In the genomic region with DNA sequence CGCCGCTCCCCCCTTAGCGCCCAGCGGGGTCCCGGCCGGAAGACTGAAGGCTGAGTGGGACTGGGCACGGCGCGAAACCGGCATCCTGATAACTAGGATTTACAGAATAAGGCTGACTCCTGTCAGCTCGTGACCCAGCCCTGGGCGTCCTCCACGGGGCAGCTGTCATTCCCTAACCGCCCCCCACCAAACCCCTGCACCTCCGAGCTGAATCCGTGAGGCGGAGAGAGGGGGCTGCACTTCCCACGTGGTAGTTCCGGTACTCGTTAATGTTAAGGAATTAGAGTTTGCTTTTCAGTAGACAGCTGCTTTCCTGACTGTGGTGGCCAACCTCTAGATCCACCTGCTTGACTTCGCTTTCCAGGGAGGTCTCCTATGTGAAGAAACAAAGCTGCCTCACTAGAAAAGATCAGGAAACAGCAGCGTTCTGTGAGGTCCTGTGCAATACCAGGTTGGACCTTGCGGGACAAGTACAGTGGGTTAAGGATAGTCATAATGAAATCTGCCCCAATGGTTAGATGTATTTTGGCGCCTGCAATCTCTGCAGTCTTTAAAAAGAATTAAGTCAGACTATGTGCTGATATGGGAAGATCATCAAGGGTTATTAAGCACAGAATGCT, we compare ENCODE assay signal across 8 cellular contexts. TPM values are rescaled to one million over a fixed set of nuclear protein-coding genes. Genes with fewer than 3 reads are reported as not detected.
DNase-seq lines count a peak whose midpoint lies in the region; ATAC-seq and TF ChIP-seq lines count a peak whose summit lies in the region.

No MANE protein-coding gene starts in this region.

- intact Hi-C loops in lower leg skin (cut with DNase I; ENCODE audit: low total_unique reads): no loop called here
- intact Hi-C loops in upper lobe of right lung (cut with DNase I): no loop called here

- H3K27me3 ChIP-seq in BJ (ENCODE audit: control insufficient read depth, insufficient read depth, low read length) (no peaks in the 10 kb centered on the region), upper lobe of right lung (no peaks in the 10 kb centered on the region)

- TF ChIP-seq POLR2A in lower leg skin (IDR thresholded peaks at IDR 0.05): no peak

- ATAC-seq in GM18907 (IDR thresholded peaks at IDR 0.05; ENCODE audit: unreplicated experiment) (peak; percentile 1), upper lobe of right lung (no peak), HG02642 (IDR thresholded peaks at IDR 0.05; ENCODE audit: poor library complexity, unreplicated experiment) (no peak)
- peak; percentile 4 for ATAC-seq in central memory CD8-positive, alpha-beta T cell (replicated peaks; ENCODE audit: extremely low read depth, poor library complexity, severe bottlenecking)
- ATAC-seq in activated T-helper 17 cell treated with anti-CD3 and anti-CD28 coated beads, Interleukin-2, amount 50 U/mL, for 72 hours (replicated peaks): no peak

- no peak overlapping the region for H3K4me3 Mint-ChIP-seq in central memory CD8-positive, alpha-beta T cell
- no peak overlapping the region for H3K4me3 Mint-ChIP-seq in activated T-helper 17 cell treated with anti-CD3 and anti-CD28 coated beads, Interleukin-2, amount 50 U/mL, for 72 hours

- H3K4me1 ChIP-seq in upper lobe of right lung: peaks cover 27% of the 10 kb centered on the region

- POLR2A ChIA-PET in BJ (lab: Charles Lee): interaction anchor here (0.5 kb wide), 1 partner anchor 17 kb away, joined by 13 read pairs; no protein-coding TSS in a partner anchor

- H3K36me3 Mint-ChIP-seq in central memory CD8-positive, alpha-beta T cell (ENCODE audit: insufficient read depth): peaks cover 16% of the 10 kb centered on the region
- peaks cover 16% of the 10 kb centered on the region for H3K36me3 Mint-ChIP-seq in activated T-helper 17 cell treated with anti-CD3 and anti-CD28 coated beads, Interleukin-2, amount 50 U/mL, for 72 hours (ENCODE audit: low read depth)

- H3K27ac ChIP-seq in upper lobe of right lung: peak overlapping the region; percentile 96

- no peaks in the 10 kb centered on the region for H3K9me3 Mint-ChIP-seq in central memory CD8-positive, alpha-beta T cell
- H3K9me3 Mint-ChIP-seq in activated T-helper 17 cell treated with anti-CD3 and anti-CD28 coated beads, Interleukin-2, amount 50 U/mL, for 72 hours: no peaks in the 10 kb centered on the region

- H3K4me1 Mint-ChIP-seq in central memory CD8-positive, alpha-beta T cell: peaks cover 11% of the 10 kb centered on the region
- H3K4me1 Mint-ChIP-seq in activated T-helper 17 cell treated with anti-CD3 and anti-CD28 coated beads, Interleukin-2, amount 50 U/mL, for 72 hours: peaks cover 12% of the 10 kb centered on the region

- no peak for TF ChIP-seq CTCF in BJ (IDR thresholded peaks at IDR 0.05; ENCODE audit: insufficient read depth, low read depth, low read length)
- TF ChIP-seq CTCF in lower leg skin (IDR thresholded peaks at IDR 0.05): no peak
- no peak for TF ChIP-seq CTCF in upper lobe of right lung (IDR thresholded peaks at IDR 0.05)

- H3K9me3 ChIP-seq in upper lobe of right lung: no peaks in the 10 kb centered on the region

- no peaks in the 10 kb centered on the region for H3K27me3 Mint-ChIP-seq in central memory CD8-positive, alpha-beta T cell
- no peaks in the 10 kb centered on the region for H3K27me3 Mint-ChIP-seq in activated T-helper 17 cell treated with anti-CD3 and anti-CD28 coated beads, Interleukin-2, amount 50 U/mL, for 72 hours

- no peak overlapping the region for H3K27ac Mint-ChIP-seq in central memory CD8-positive, alpha-beta T cell (ENCODE audit: low read depth)
- H3K27ac Mint-ChIP-seq in activated T-helper 17 cell treated with anti-CD3 and anti-CD28 coated beads, Interleukin-2, amount 50 U/mL, for 72 hours: no peak overlapping the region

- H3K36me3 ChIP-seq in BJ (ENCODE audit: control insufficient read depth, insufficient read depth, low read length) (peaks cover 3% of the 10 kb centered on the region), upper lobe of right lung (peaks cover 16% of the 10 kb centered on the region)

- CTCF ChIA-PET in BJ (lab: Yijun Ruan, JAX): interaction anchor here (0.7 to 3.2 kb wide), 10 partner anchors 10 to 73 kb away, joined by 3 to 34 read pairs (median 4); a partner anchor contains a TSS

- peak overlapping the region; percentile 79 for H3K4me3 ChIP-seq in BJ (ENCODE audit: low read depth, low read length)
- peak overlapping the region; percentile 95 for H3K4me3 ChIP-seq in lower leg skin (ENCODE audit: low read depth, poor library complexity, severe bottlenecking)
- peak overlapping the region; percentile 65 for H3K4me3 ChIP-seq in upper lobe of right lung

- 3 to 14% methylated on average over 5 to 17 of the region's 24 CpGs for WGBS in lower leg skin, 2 donors

- no peak for DNase-seq in BJ (ENCODE audit: low read depth)
- peak; percentile 40 for DNase-seq in NCI-H146 treated with DMSO at 0.1 percent for 48 hours (lab: John Stamatoyannopoulos, UW; ENCODE audit: unreplicated experiment)
- no peak for DNase-seq in central memory CD8-positive, alpha-beta T cell (ENCODE audit: low spot score in 2 of 2)
- DNase-seq in lower leg skin (ENCODE audit: low spot score in 2 of 2): no peak
- DNase-seq in upper lobe of right lung: no peak

RNA-seq across cellular contexts. Expression of a gene that starts 1.0 kb away (rescaled TPM):
- polyA plus RNA-seq in BJ (2011; rRNA removed): 28.5 and 37.0 TPM in 2 replicates
- polyA minus RNA-seq in BJ (2011; rRNA and poly(A)+ RNA removed): 19.3 and 23.5 TPM in 2 replicates
- total RNA-seq in lower leg skin (100 to 1,000 TPM in 2 of 4 donors, 10 to 100 TPM in 2; 74.2 to 149 (median 93.8) TPM), upper lobe of right lung (156 TPM)
- total RNA-seq in activated T-helper 17 cell treated with anti-CD3 and anti-CD28 coated beads, Interleukin-2, amount 50 U/mL, for 72 hours: 100 to 1,000 TPM in 1 of 2 donors, 10 to 100 TPM in 1; 67.4 to 127 TPM

RNA-seq across cellular contexts. Expression of a gene that starts 12.0 kb away (rescaled TPM):
- 0.28 and 0.40 TPM in 2 replicates for polyA plus RNA-seq in BJ (2011; rRNA removed)
- 0.51 and 0.62 TPM in 2 replicates for polyA minus RNA-seq in BJ (2011; rRNA and poly(A)+ RNA removed)
- total RNA-seq in lower leg skin (1 to 10 TPM; 5.0 to 9.1 (median 7.6) TPM), upper lobe of right lung (145 TPM)
- total RNA-seq in activated T-helper 17 cell treated with anti-CD3 and anti-CD28 coated beads, Interleukin-2, amount 50 U/mL, for 72 hours: 100 to 1,000 TPM; 153 to 160 TPM

RNA-seq across cellular contexts. Expression of a gene that starts 22.2 kb away (rescaled TPM):
- polyA plus RNA-seq in BJ (2011; rRNA removed): 2.4 and 3.2 TPM in 2 replicates
- polyA minus RNA-seq in BJ (2011; rRNA and poly(A)+ RNA removed): 2.4 and 3.7 TPM in 2 replicates
- total RNA-seq in lower leg skin (10 to 100 TPM; 33.2 to 62.5 (median 41.5) TPM), upper lobe of right lung (31.0 TPM)
- total RNA-seq in activated T-helper 17 cell treated with anti-CD3 and anti-CD28 coated beads, Interleukin-2, amount 50 U/mL, for 72 hours: 10 to 100 TPM; 11.0 to 32.4 TPM

RNA-seq across cellular contexts. Expression of a gene that starts 40.6 kb away (rescaled TPM):
- polyA plus RNA-seq in BJ (2011; rRNA removed): 5.5 and 8.6 TPM in 2 replicates
- polyA minus RNA-seq in BJ (2011; rRNA and poly(A)+ RNA removed): 6.7 and 8.5 TPM in 2 replicates
- total RNA-seq in lower leg skin (10 to 100 TPM; 23.1 to 36.3 (median 32.2) TPM), upper lobe of right lung (28.7 TPM)
- 10 to 100 TPM; 20.3 to 33.9 TPM for total RNA-seq in activated T-helper 17 cell treated with anti-CD3 and anti-CD28 coated beads, Interleukin-2, amount 50 U/mL, for 72 hours

RNA-seq across cellular contexts. Expression of a gene that starts 48.5 kb away (rescaled TPM):
- 22.7 and 60.9 TPM in 2 replicates for polyA plus RNA-seq in BJ (2011; rRNA removed)
- 39.1 and 47.6 TPM in 2 replicates for polyA minus RNA-seq in BJ (2011; rRNA and poly(A)+ RNA removed)
- 10 to 100 TPM; 36.5 to 64.7 (median 49.0) TPM for total RNA-seq in lower leg skin
- total RNA-seq in upper lobe of right lung: 85.5 TPM
- total RNA-seq in activated T-helper 17 cell treated with anti-CD3 and anti-CD28 coated beads, Interleukin-2, amount 50 U/mL, for 72 hours: 100 to 1,000 TPM in 1 of 2 donors, 10 to 100 TPM in 1; 74.2 to 113 TPM

Comparison
In these comparisons a context has a peak if more than half of its experiments do, and no peak if none do; other contexts are left out.
1. ATAC-seq: peak in GM18907 (single experiment) and central memory CD8-positive, alpha-beta T cell (single experiment); none in upper lobe of right lung (single experiment), HG02642 (single experiment) and activated T-helper 17 cell treated with anti-CD3 and anti-CD28 coated beads, Interleukin-2, amount 50 U/mL, for 72 hours (single experiment).
2. RNA of a gene that starts 12.0 kb away (total RNA-seq): 153 to 160 TPM in activated T-helper 17 cell treated with anti-CD3 and anti-CD28 coated beads, Interleukin-2, amount 50 U/mL, for 72 hours and 145 TPM in upper lobe of right lung (single experiment); 5.0 to 9.1 TPM in lower leg skin; every median in the first group is over 10 times any median in the second.
3. Peak in every context shown above with its lines, with median percentiles within 50 percentile points of each other: H3K4me3 ChIP-seq.